1 cellular context compared by ENCODE assay signal in the genomic region with DNA sequence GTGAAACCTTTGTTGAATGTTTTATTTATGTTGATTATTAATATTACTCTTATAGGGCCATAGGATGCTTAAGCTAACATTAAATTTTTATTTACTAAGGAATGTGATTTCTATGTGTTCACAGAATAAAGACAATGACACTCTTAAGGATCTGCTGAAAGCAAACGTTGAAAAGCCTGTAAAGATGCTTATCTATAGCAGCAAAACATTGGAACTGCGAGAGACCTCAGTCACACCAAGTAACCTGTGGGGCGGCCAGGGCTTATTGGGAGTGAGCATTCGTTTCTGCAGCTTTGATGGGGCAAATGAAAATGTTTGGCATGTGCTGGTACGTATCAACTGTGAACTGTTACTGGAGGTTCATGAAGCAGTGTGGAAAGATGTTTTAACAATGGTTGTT.
A peak's percentile ranks its signal among the peaks of the same experiment; 100 is the strongest.
TF ChIP-seq lines count a peak whose summit lies in the region.

No MANE protein-coding gene starts in this region.

TF ChIP-seq in HepG2, 621 proteins besides CTCF, POLR2A, EP300 and RAD21:
- TF ChIP-seq RBM22 (optimal IDR thresholded peaks at IDR 0.05; ENCODE audit: low read length), result peak; percentile 61
- TF ChIP-seq, protein P1, sequence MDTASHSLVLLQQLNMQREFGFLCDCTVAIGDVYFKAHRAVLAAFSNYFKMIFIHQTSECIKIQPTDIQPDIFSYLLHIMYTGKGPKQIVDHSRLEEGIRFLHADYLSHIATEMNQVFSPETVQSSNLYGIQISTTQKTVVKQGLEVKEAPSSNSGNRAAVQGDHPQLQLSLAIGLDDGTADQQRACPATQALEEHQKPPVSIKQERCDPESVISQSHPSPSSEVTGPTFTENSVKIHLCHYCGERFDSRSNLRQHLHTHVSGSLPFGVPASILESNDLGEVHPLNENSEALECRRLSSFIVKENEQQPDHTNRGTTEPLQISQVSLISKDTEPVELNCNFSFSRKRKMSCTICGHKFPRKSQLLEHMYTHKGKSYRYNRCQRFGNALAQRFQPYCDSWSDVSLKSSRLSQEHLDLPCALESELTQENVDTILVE (CRISPR knock-in tag; IDR thresholded peaks at IDR 0.05), result no peak
